In the genomic region with DNA sequence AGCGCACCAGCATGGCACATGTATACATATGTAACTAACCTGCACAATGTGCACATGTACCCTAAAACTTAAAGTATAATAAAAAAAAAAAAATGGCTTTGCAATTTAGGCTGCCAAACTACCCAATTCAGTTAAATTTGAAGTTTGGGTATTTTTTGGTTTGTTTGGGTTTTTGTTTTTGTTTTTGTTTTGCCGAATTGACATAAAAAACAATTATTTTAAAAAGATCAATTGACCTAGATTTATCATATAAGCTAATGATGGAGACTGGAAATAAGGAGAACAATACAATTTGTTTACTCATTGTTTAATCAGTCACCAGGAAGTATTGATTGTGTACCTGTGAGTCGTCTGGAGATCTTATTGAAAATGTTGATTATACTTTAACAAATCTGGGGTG, we compare ENCODE assay signal across 3 cellular contexts.
TF ChIP-seq lines count a peak whose summit lies in the region.

No MANE protein-coding gene starts in this region.

TF ChIP-seq in HepG2, 621 proteins besides CTCF, POLR2A, EP300 and RAD21:
- no peak for TF ChIP-seq PTBP1 (IDR thresholded peaks at IDR 0.05; ENCODE audit: low read depth, low read length, poor library complexity, severe bottlenecking)
- TF ChIP-seq IRF2 (CRISPR knock-in tag; IDR thresholded peaks at IDR 0.05) = no peak
- no peak for TF ChIP-seq ZNF670 (CRISPR knock-in tag; IDR thresholded peaks at IDR 0.05; ENCODE audit: borderline replicate concordance)
- TF ChIP-seq MAFK (conservative IDR thresholded peaks at IDR 0.05 in 1 of 2, IDR thresholded peaks at IDR 0.05 in 1 of 2; ENCODE audit: low read length in 2 of 2) = peak; percentile 63 to 78
- TF ChIP-seq SP5 (CRISPR knock-in tag; IDR thresholded peaks at IDR 0.05; ENCODE audit: borderline replicate concordance, low read depth) = no peak
- no peak for TF ChIP-seq ZNF354B (CRISPR knock-in tag; IDR thresholded peaks at IDR 0.05)
- TF ChIP-seq SRSF4 (IDR thresholded peaks at IDR 0.05; ENCODE audit: low read depth, low read length, poor library complexity, severe bottlenecking) = no peak
- TF ChIP-seq, protein P1, sequence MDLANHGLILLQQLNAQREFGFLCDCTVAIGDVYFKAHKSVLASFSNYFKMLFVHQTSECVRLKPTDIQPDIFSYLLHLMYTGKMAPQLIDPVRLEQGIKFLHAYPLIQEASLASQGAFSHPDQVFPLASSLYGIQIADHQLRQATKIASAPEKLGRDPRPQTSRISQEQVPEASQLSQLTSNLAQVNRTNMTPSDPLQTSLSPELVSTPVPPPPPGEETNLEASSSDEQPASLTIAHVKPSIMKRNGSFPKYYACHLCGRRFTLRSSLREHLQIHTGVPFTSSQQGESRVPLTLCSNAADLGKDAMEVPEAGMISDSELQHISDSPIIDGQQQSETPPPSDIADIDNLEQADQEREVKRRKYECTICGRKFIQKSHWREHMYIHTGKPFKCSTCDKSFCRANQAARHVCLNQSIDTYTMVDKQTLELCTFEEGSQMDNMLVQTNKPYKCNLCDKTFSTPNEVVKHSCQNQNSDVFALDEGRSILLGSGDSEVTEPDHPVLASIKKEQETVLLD (CRISPR knock-in tag; IDR thresholded peaks at IDR 0.05; ENCODE audit: low read depth) = no peak
- no peak for TF ChIP-seq ZBTB7B (CRISPR knock-in tag; IDR thresholded peaks at IDR 0.05)
- no peak for TF ChIP-seq MZF1 (CRISPR knock-in tag; IDR thresholded peaks at IDR 0.05; ENCODE audit: borderline replicate concordance)
- TF ChIP-seq MAFF (IDR thresholded peaks at IDR 0.05; ENCODE audit: low read depth, low read length) = peak; percentile 75
- TF ChIP-seq ZNF724P (CRISPR knock-in tag; IDR thresholded peaks at IDR 0.05; ENCODE audit: borderline replicate concordance) = no peak
- TF ChIP-seq ZBTB21 (CRISPR knock-in tag; IDR thresholded peaks at IDR 0.05) = no peak
- no peak for TF ChIP-seq HOXD1 (CRISPR knock-in tag; IDR thresholded peaks at IDR 0.05)
- TF ChIP-seq, protein P2, sequence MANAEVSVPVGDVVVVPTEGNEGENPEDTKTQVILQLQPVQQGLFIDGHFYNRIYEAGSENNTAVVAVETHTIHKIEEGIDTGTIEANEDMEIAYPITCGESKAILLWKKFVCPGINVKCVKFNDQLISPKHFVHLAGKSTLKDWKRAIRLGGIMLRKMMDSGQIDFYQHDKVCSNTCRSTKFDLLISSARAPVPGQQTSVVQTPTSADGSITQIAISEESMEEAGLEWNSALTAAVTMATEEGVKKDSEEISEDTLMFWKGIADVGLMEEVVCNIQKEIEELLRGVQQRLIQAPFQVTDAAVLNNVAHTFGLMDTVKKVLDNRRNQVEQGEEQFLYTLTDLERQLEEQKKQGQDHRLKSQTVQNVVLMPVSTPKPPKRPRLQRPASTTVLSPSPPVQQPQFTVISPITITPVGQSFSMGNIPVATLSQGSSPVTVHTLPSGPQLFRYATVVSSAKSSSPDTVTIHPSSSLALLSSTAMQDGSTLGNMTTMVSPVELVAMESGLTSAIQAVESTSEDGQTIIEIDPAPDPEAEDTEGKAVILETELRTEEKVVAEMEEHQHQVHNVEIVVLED (CRISPR knock-in tag; IDR thresholded peaks at IDR 0.05; ENCODE audit: borderline replicate concordance) = no peak
- no peak for TF ChIP-seq JUNB (CRISPR knock-in tag; IDR thresholded peaks at IDR 0.05; ENCODE audit: borderline replicate concordance)
- TF ChIP-seq HES4 (CRISPR knock-in tag; IDR thresholded peaks at IDR 0.05; ENCODE audit: borderline replicate concordance) = no peak
- no peak for TF ChIP-seq ZNF30 (CRISPR knock-in tag; IDR thresholded peaks at IDR 0.05)

TF ChIP-seq in IMR-90, 13 proteins besides CTCF, POLR2A, EP300 and RAD21:
- TF ChIP-seq RFX5 (IDR thresholded peaks at IDR 0.05; ENCODE audit: low read depth, low read length) = no peak
- no peak for TF ChIP-seq CEBPB (IDR thresholded peaks at IDR 0.05; ENCODE audit: low read depth, low read length)
- TF ChIP-seq USF2 (IDR thresholded peaks at IDR 0.05; ENCODE audit: low read depth, low read length) = no peak
- TF ChIP-seq SMC3 (IDR thresholded peaks at IDR 0.05; ENCODE audit: low read depth, low read length) = no peak
- TF ChIP-seq MAZ (IDR thresholded peaks at IDR 0.05; ENCODE audit: borderline replicate concordance, low read depth, low read length) = no peak
- no peak for TF ChIP-seq RCOR1 (IDR thresholded peaks at IDR 0.05; ENCODE audit: insufficient replicate concordance, low read length)
- TF ChIP-seq MAFK (IDR thresholded peaks at IDR 0.05; ENCODE audit: low read depth, low read length) = peak; percentile 63

TF ChIP-seq in endothelial cell of umbilical vein, 7 proteins besides CTCF, POLR2A, EP300 and RAD21:
- TF ChIP-seq GATA2 (IDR thresholded peaks at IDR 0.05; ENCODE audit: insufficient read depth, insufficient read length, low read depth, low read length) (no peak), FOS (IDR thresholded peaks at IDR 0.05; ENCODE audit: borderline replicate concordance, insufficient read depth, low read length) (no peak), MYC (IDR thresholded peaks at IDR 0.05; ENCODE audit: low read depth, low read length) (no peak), JUN (IDR thresholded peaks at IDR 0.05; ENCODE audit: borderline replicate concordance, insufficient read depth, insufficient read length, low read depth) (no peak), POLR2AphosphoS5 (IDR thresholded peaks at IDR 0.05; ENCODE audit: insufficient read depth, low read depth, low read length) (no peak), EZH2 (IDR thresholded peaks at IDR 0.05; ENCODE audit: borderline replicate concordance, low read depth, low read length, severe bottlenecking) (no peak)
- TF ChIP-seq, protein P3, sequence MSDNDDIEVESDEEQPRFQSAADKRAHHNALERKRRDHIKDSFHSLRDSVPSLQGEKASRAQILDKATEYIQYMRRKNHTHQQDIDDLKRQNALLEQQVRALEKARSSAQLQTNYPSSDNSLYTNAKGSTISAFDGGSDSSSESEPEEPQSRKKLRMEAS (IDR thresholded peaks at IDR 0.05; ENCODE audit: insufficient read depth, insufficient read length) = no peak
